In the genomic region with DNA sequence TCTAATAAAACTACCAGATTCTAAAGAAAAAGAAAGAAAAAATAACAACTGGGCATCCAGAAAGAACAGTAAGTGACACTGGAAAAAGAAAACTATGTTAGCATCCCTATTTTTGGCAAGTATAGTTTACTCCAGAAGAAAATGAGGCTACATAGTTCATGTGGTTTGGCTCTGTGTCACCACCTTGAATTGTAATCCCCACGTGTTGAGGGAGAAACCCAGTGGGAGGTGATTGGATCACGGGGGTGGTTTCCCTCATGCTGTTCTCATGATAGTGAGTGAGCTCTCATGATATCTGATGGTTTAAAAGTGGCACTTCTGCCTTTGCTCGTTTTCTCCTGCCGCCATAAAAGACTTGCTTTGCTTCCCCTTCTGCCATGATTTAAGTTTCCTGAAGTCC, we compare ENCODE assay signal across 11 cellular contexts.
DNase-seq lines count a peak whose midpoint lies in the region; ATAC-seq and TF ChIP-seq lines count a peak whose summit lies in the region.
"Had no signal": no experiment of that assay in that cellular context is flagged by ENCODE, and none has a peak within 500 bp of the region (broad histone marks: within the 10 kb centered on the region; RNA-seq: fewer than 3 reads in every experiment).

No MANE protein-coding gene starts in this region.

- no peak overlapping the region for H3K4me3 ChIP-seq in epithelial cell of esophagus (ENCODE audit: low read length)
- H3K4me3 ChIP-seq: K562, ovary had no signal

- no peak for DNase-seq in activated naive CD4-positive, alpha-beta T cell treated with anti-CD3 and anti-CD28 coated beads, Interleukin-2, amount 50 U/mL, for 72 hours (ENCODE audit: low spot score in 2 of 2)
- DNase-seq in activated naive CD4-positive, alpha-beta T cell (lab: John Stamatoyannopoulos, UW): no peak
- peak; percentile 68 for DNase-seq in HT1080 (ENCODE audit: low read depth)
- DNase-seq in epithelial cell of esophagus (ENCODE audit: low read depth): peak; percentile 20
- DNase-seq in stromal cell of bone marrow (ENCODE audit: low read depth): peak; percentile 91
- DNase-seq: ovary had no signal

- TF ChIP-seq CTCF in epithelial cell of esophagus (IDR thresholded peaks at IDR 0.05; ENCODE audit: insufficient read depth, low read depth, low read length, missing control alignments): no peak

- H3K36me3 Mint-ChIP-seq in activated naive CD4-positive, alpha-beta T cell treated with anti-CD3 and anti-CD28 coated beads, Interleukin-2, amount 50 U/mL, for 72 hours: no peaks in the 10 kb centered on the region
- H3K36me3 Mint-ChIP-seq: CD8-positive, alpha-beta T cell had no signal

- no peak overlapping the region for H3K27ac Mint-ChIP-seq in activated naive CD4-positive, alpha-beta T cell treated with anti-CD3 and anti-CD28 coated beads, Interleukin-2, amount 50 U/mL, for 72 hours
- H3K27ac Mint-ChIP-seq: CD8-positive, alpha-beta T cell had no signal

- H3K9me3 Mint-ChIP-seq in activated naive CD4-positive, alpha-beta T cell treated with anti-CD3 and anti-CD28 coated beads, Interleukin-2, amount 50 U/mL, for 72 hours: no peaks in the 10 kb centered on the region
- H3K9me3 Mint-ChIP-seq: CD8-positive, alpha-beta T cell had no signal

- ATAC-seq in activated naive CD4-positive, alpha-beta T cell treated with anti-CD3 and anti-CD28 coated beads, Interleukin-2, amount 50 U/mL, for 72 hours: peak; percentile 30 to 71
- no peak for ATAC-seq in HG02973 (IDR thresholded peaks at IDR 0.05; ENCODE audit: unreplicated experiment)
- no peak for ATAC-seq in HG03097 (IDR thresholded peaks at IDR 0.05; ENCODE audit: low FRiP score, unreplicated experiment)
- no peak for ATAC-seq in HG03565 (IDR thresholded peaks at IDR 0.05; ENCODE audit: unreplicated experiment)
- ATAC-seq: CD8-positive, alpha-beta T cell; K562 had no signal

Comparison
In these comparisons a context has a peak if more than half of its experiments do, and no peak if none do; other contexts are left out.
1. ATAC-seq: peak in activated naive CD4-positive, alpha-beta T cell treated with anti-CD3 and anti-CD28 coated beads, Interleukin-2, amount 50 U/mL, for 72 hours (2 of 2); none in HG02973 (single experiment), HG03097 (single experiment) and HG03565 (single experiment).
2. DNase-seq: peak in HT1080 (single experiment), epithelial cell of esophagus (single experiment) and stromal cell of bone marrow (single experiment); none in activated naive CD4-positive, alpha-beta T cell treated with anti-CD3 and anti-CD28 coated beads, Interleukin-2, amount 50 U/mL, for 72 hours (0 of 2) and activated naive CD4-positive, alpha-beta T cell (0 of 4).